Comparison of ENCODE assay signal across 8 cellular contexts in the genomic region with DNA sequence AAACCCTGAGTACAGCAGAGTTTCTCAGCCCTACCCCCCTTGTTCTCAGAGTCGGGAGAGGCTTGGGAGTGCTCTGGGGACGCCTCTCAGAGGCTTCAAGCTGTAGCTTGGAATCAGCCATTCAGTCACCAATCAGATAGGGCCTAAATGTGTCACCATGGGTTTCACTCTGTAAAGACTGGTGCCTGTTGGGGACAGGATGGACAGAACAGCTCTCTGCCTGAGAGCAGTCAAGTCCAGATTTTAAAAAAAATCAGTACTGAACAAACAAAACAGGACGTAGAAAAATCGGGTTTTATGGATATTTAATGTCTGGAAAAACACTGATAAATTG. TPM values are rescaled to one million over a fixed set of nuclear protein-coding genes. Genes with fewer than 3 reads are reported as not detected.
DNase-seq lines count a peak whose midpoint lies in the region; ATAC-seq, FAIRE-seq and TF ChIP-seq lines count a peak whose summit lies in the region.

No MANE protein-coding gene starts in this region.

- peaks cover 4% of the 10 kb centered on the region; the same call in 1 of the 2 replicates for H4K20me1 ChIP-seq in OCI-LY1 (ENCODE audit: insufficient read depth, low read length)
- peaks cover 21 to 31% of the 10 kb centered on the region in 2 experiments for H4K20me1 ChIP-seq in H1 (replicated peaks in 1 of 2; ENCODE audit: control insufficient read depth in 1 of 2, insufficient read depth in 2 of 2, low read length in 2 of 2)

- H3K4me3 Mint-ChIP-seq in CD8-positive, alpha-beta T cell, result peak overlapping the region; percentile 92

- no peaks in the 10 kb centered on the region for H3K27me3 ChIP-seq in CD8-positive, alpha-beta T cell (ENCODE audit: insufficient read depth, low read length)
- H3K27me3 ChIP-seq in OCI-LY1 (ENCODE audit: insufficient read depth, low read length) (no peaks in the 10 kb centered on the region), H1 (replicated peaks in 1 of 4; ENCODE audit: control insufficient read depth in 3 of 4, extremely low read depth in 1 of 4, insufficient read depth in 3 of 4, low read length in 3 of 4) (no peaks in the 10 kb centered on the region), neuronal stem cell (ENCODE audit: control insufficient read depth in 3 of 3, insufficient read depth in 3 of 3, low read depth in 1 of 3, low read length in 3 of 3) (no peaks in the 10 kb centered on the region)

- peak overlapping the region; percentile 97; the same call in 1 of the 2 replicates for H2BK5ac ChIP-seq in H1 (ENCODE audit: low read depth, low read length)
- no peak overlapping the region for H2BK5ac ChIP-seq in neuronal stem cell (ENCODE audit: low read length)

- H2AFZ ChIP-seq in OCI-LY1 (ENCODE audit: low read length) (no peak overlapping the region), H1 (ENCODE audit: low read length) (no peak overlapping the region), neuronal stem cell (ENCODE audit: low read length) (no peak overlapping the region)

- H3K9me3 Mint-ChIP-seq in CD8-positive, alpha-beta T cell, result no peaks in the 10 kb centered on the region

- CTCF ChIA-PET in CD8-positive, alpha-beta T cell (lab: Charles Lee), result interaction anchor here (1.0 to 2.2 kb wide), 2 partner anchors 8 to 282 kb away, joined by 4 to 8 read pairs; no protein-coding TSS in a partner anchor
- CTCF ChIA-PET in H1 (lab: Charles Lee; ENCODE audit: partially characterized antibody), result interaction anchor here (0.5 to 3.5 kb wide), 6 partner anchors 9 to 303 kb away, joined by 3 to 11 read pairs (median 3); no protein-coding TSS in a partner anchor

- no peak overlapping the region for H2BK20ac ChIP-seq in H1 (ENCODE audit: low read length)

- H3K9me2 ChIP-seq in OCI-LY1 (ENCODE audit: low read depth, low read length), result no peaks in the 10 kb centered on the region

- POLR2A ChIA-PET in CD8-positive, alpha-beta T cell (lab: Charles Lee), result interaction anchor here (1.1 kb wide), 1 partner anchor 1156 kb away, joined by 3 read pairs; no protein-coding TSS in a partner anchor
- POLR2A ChIA-PET in H1 (lab: Charles Lee; ENCODE audit: partially characterized antibody), result interaction anchor here (0.6 to 3.5 kb wide), 10 partner anchors 9 to 257 kb away, joined by 3 to 22 read pairs (median 4); no protein-coding TSS in a partner anchor

- intact Hi-C loops in CD8-positive, alpha-beta T cell (cut with DNase I, micrococcal nuclease), result loop anchor here (5.0 to 10.0 kb wide), 6 partner anchors 532 to 1742 kb away; a partner anchor contains a TSS

- peaks cover 34% of the 10 kb centered on the region for H3K4me1 ChIP-seq in CD8-positive, alpha-beta T cell (ENCODE audit: insufficient read depth, low read length)
- H3K4me1 ChIP-seq in OCI-LY1 (ENCODE audit: insufficient read depth, low read length, severe bottlenecking) (peaks cover 15% of the 10 kb centered on the region), H1 (replicated peaks in 1 of 4; ENCODE audit: control insufficient read depth in 3 of 4, insufficient read depth in 4 of 4, low read length in 3 of 4) (peaks cover 7 to 17% (median 9%) of the 10 kb centered on the region in 4 experiments), neuronal stem cell (ENCODE audit: control insufficient read depth in 2 of 2, insufficient read depth in 1 of 2, low read depth in 1 of 2, low read length in 2 of 2) (peaks cover 8 to 9% of the 10 kb centered on the region in 2 donors)

- H3K36me3 ChIP-seq in CD8-positive, alpha-beta T cell (ENCODE audit: insufficient read depth, low read length), result peaks cover 9% of the 10 kb centered on the region
- H3K36me3 ChIP-seq in OCI-LY1 (ENCODE audit: insufficient read depth, low read length), result peaks cover 50% of the 10 kb centered on the region
- H3K36me3 ChIP-seq in H1 (ENCODE audit: control insufficient read depth in 2 of 4, insufficient read depth in 4 of 4, low read length in 3 of 4), result peaks cover 10 to 21% (median 15%) of the 10 kb centered on the region in 4 experiments
- peaks cover 24 to 49% of the 10 kb centered on the region in 2 donors for H3K36me3 ChIP-seq in neuronal stem cell (replicated peaks in 1 of 2; ENCODE audit: control insufficient read depth in 2 of 2, insufficient read depth in 2 of 2, low read length in 2 of 2)

- H3K18ac ChIP-seq in H1 (ENCODE audit: extremely low read depth, low read length) (no peak overlapping the region), neuronal stem cell (ENCODE audit: low read length) (no peak overlapping the region)

- H3K56ac ChIP-seq in H1 (replicated peaks; ENCODE audit: insufficient read length, low read depth, low read length), result no peak overlapping the region

- 69% methylated on average over 4 of the region's 4 CpGs; no CpG with 5 or more reads in 1 of the 2 experiments for WGBS in H1 (ENCODE audit: extremely low coverage in 1 of 2, insufficient coverage in 1 of 2, insufficient read length in 1 of 2, insufficient replicate concordance in 2 of 2, low coverage in 1 of 2, low lambda C conversion rate in 2 of 2, missing lambda C conversion rate in 1 of 2), 2 experiments
- WGBS in neuronal stem cell (ENCODE audit: extremely low coverage in 2 of 2, insufficient read length in 2 of 2, insufficient replicate concordance in 1 of 2), 2 donors, result no CpG with 5 or more reads among the region's 4 CpGs

- no peak for TF ChIP-seq EP300 in H1 (IDR thresholded peaks at IDR 0.05; ENCODE audit: borderline replicate concordance in 1 of 2, low read depth in 2 of 2, low read length in 2 of 2)

- H3K4me3 ChIP-seq in CD8-positive, alpha-beta T cell (ENCODE audit: low read depth, low read length), result peak overlapping the region; percentile 97
- H3K4me3 ChIP-seq in OCI-LY1 (ENCODE audit: low read depth, low read length, poor library complexity, severe bottlenecking), result peak overlapping the region; percentile 98
- H3K4me3 ChIP-seq in H1 (ENCODE audit: extremely low read depth in 1 of 4, insufficient read depth in 2 of 4, low read depth in 3 of 4, low read length in 4 of 4), result peak overlapping the region; percentile 86 to 90 (median 86)
- peak overlapping the region; percentile 95 to 99 for H3K4me3 ChIP-seq in neuronal stem cell (ENCODE audit: low read length in 2 of 2)

- H3K36me3 Mint-ChIP-seq in CD8-positive, alpha-beta T cell, result peaks cover 57% of the 10 kb centered on the region

- H3F3A ChIP-seq in OCI-LY1 (ENCODE audit: insufficient read depth, low read length), result no peaks in the 10 kb centered on the region

- no peak for FAIRE-seq in H1 (lab: Jason Lieb, UNC)

- H4K91ac ChIP-seq in H1 (replicated peaks; ENCODE audit: insufficient read length, low read length) (no peak overlapping the region), neuronal stem cell (ENCODE audit: low read depth, low read length, poor library complexity) (no peak overlapping the region)

- peak overlapping the region; percentile 98 for H3K27ac Mint-ChIP-seq in CD8-positive, alpha-beta T cell

- H2BK12ac ChIP-seq in H1 (ENCODE audit: low read depth, low read length), result 0 out of 2 replicates have a peak overlapping the region, but pooled peaks have one; percentile 32
- H2BK12ac ChIP-seq in neuronal stem cell (ENCODE audit: low read length), result no peak overlapping the region

- H3K4ac ChIP-seq in H1 (replicated peaks; ENCODE audit: insufficient read length, low read depth, low read length) (no peak overlapping the region), neuronal stem cell (ENCODE audit: low read length) (no peak overlapping the region)

- TF ChIP-seq CTCF in CD8-positive, alpha-beta T cell (IDR thresholded peaks at IDR 0.05), result no peak
- TF ChIP-seq CTCF in OCI-LY1 (IDR thresholded peaks at IDR 0.05; ENCODE audit: low read length) (no peak), H1 (IDR thresholded peaks at IDR 0.05; ENCODE audit: control extremely low read depth in 1 of 3, insufficient read depth in 1 of 3, low read depth in 1 of 3, low read length in 3 of 3) (no peak)

- no peak overlapping the region for H3K14ac ChIP-seq in H1 (ENCODE audit: insufficient read length)
- H3K14ac ChIP-seq in neuronal stem cell (ENCODE audit: low read length), result no peak overlapping the region

- peak; percentile 3 for ATAC-seq in CD8-positive, alpha-beta T cell
- ATAC-seq in GM21381 (IDR thresholded peaks at IDR 0.05; ENCODE audit: unreplicated experiment) (no peak), GM18520 (IDR thresholded peaks at IDR 0.05; ENCODE audit: unreplicated experiment) (no peak), HG02678 (IDR thresholded peaks at IDR 0.05; ENCODE audit: unreplicated experiment) (no peak)

- TF ChIP-seq POLR2A in H1 (IDR thresholded peaks at IDR 0.05; ENCODE audit: control extremely low read depth in 1 of 2, low read depth in 2 of 2, low read length in 2 of 2), result no peak

- peaks cover 10% of the 10 kb centered on the region for H3K23me2 ChIP-seq in H1 (ENCODE audit: low read depth, low read length)

- no peak overlapping the region for H4K5ac ChIP-seq in H1 (ENCODE audit: insufficient read length, low read depth, low read length)

- peaks cover 15% of the 10 kb centered on the region for H3K79me2 ChIP-seq in OCI-LY1 (ENCODE audit: insufficient read depth, low read length)
- peaks cover 9 to 39% of the 10 kb centered on the region in 2 experiments for H3K79me2 ChIP-seq in H1 (ENCODE audit: control insufficient read depth in 1 of 2, insufficient read depth in 2 of 2, low read length in 2 of 2)

- H3K79me1 ChIP-seq in H1 (ENCODE audit: low read depth, low read length), result peaks cover 6% of the 10 kb centered on the region; the same call in 1 of the 2 replicates
- H3K79me1 ChIP-seq in neuronal stem cell (ENCODE audit: low read depth, low read length), result peaks cover 21% of the 10 kb centered on the region

- H3K9me3 ChIP-seq in CD8-positive, alpha-beta T cell (ENCODE audit: low read length), result no peaks in the 10 kb centered on the region
- H3K9me3 ChIP-seq in OCI-LY1 (ENCODE audit: low read length) (no peaks in the 10 kb centered on the region), H1 (ENCODE audit: insufficient read depth in 2 of 2, low read depth in 1 of 2, low read length in 1 of 2) (no peaks in the 10 kb centered on the region), neuronal stem cell (replicated peaks in 1 of 2; ENCODE audit: control insufficient read depth in 2 of 2, insufficient read depth in 1 of 2, low read depth in 1 of 2, low read length in 2 of 2) (no peaks in the 10 kb centered on the region)

- H3K23ac ChIP-seq in H1 (ENCODE audit: insufficient read length) (no peak overlapping the region), neuronal stem cell (ENCODE audit: low read depth, low read length, poor library complexity) (no peak overlapping the region)

- DNase-seq in CD8-positive, alpha-beta T cell, result no peak
- DNase-seq in H1 (ENCODE audit: low read depth in 1 of 2, low spot score in 2 of 2), result no peak
- DNase-seq in neuronal stem cell (ENCODE audit: low spot score), result no peak
- DNase-seq in NCI-H526 (lab: John Stamatoyannopoulos, UW), result no peak

- H4K8ac ChIP-seq in H1 (ENCODE audit: extremely low read depth, insufficient read depth, low read length), result no peak overlapping the region
- no peak overlapping the region for H4K8ac ChIP-seq in neuronal stem cell (ENCODE audit: low read depth, low read length)

- peak overlapping the region; percentile 92 for H3K27ac ChIP-seq in CD8-positive, alpha-beta T cell (ENCODE audit: low read depth, low read length)
- no peak overlapping the region for H3K27ac ChIP-seq in OCI-LY1 (ENCODE audit: low read depth, low read length, poor library complexity, severe bottlenecking)
- H3K27ac ChIP-seq in H1 (ENCODE audit: low read depth, low read length), result peak overlapping the region; percentile 19; the same call in 1 of the 2 replicates
- no peak overlapping the region for H3K27ac ChIP-seq in neuronal stem cell (replicated peaks; ENCODE audit: low read length)

- H3K4me2 ChIP-seq in OCI-LY1 (ENCODE audit: low read length) (peak overlapping the region; percentile 99), H1 (ENCODE audit: insufficient read depth in 1 of 2, low read depth in 2 of 2, low read length in 2 of 2) (peak overlapping the region; percentile 70 to 89), neuronal stem cell (ENCODE audit: insufficient read depth, low read length, poor library complexity, severe bottlenecking) (peak overlapping the region; percentile 76)

- H2BK15ac ChIP-seq in H1 (ENCODE audit: low read length) (no peak overlapping the region), neuronal stem cell (ENCODE audit: low read length) (no peak overlapping the region)

- H3K9ac ChIP-seq in OCI-LY1 (ENCODE audit: low read length), result peak overlapping the region; percentile 99
- H3K9ac ChIP-seq in H1 (replicated peaks in 1 of 4; ENCODE audit: extremely low read depth in 1 of 4, low read depth in 3 of 4, low read length in 3 of 4), result peak overlapping the region in 1 of 4 experiments; percentile 59; a peak in 2 of 7 replicates
- H3K9ac ChIP-seq in neuronal stem cell (ENCODE audit: low read depth, low read length, poor library complexity), result peak overlapping the region; percentile 67

- H2AK5ac ChIP-seq in H1 (ENCODE audit: low read depth, low read length), result no peak overlapping the region
- H2AK5ac ChIP-seq in neuronal stem cell (ENCODE audit: low read depth, low read length), result peak overlapping the region; percentile 91

- H3K4me1 Mint-ChIP-seq in CD8-positive, alpha-beta T cell (ENCODE audit: low read depth), result peaks cover 59% of the 10 kb centered on the region

- no peaks in the 10 kb centered on the region for H3K27me3 Mint-ChIP-seq in CD8-positive, alpha-beta T cell (ENCODE audit: low read depth)

- H2BK120ac ChIP-seq in H1 (replicated peaks; ENCODE audit: low read depth, low read length) (no peak overlapping the region), neuronal stem cell (ENCODE audit: low read depth, low read length) (no peak overlapping the region)

- TF ChIP-seq RAD21 in H1 (IDR thresholded peaks at IDR 0.05 in 1 of 2, conservative IDR thresholded peaks at IDR 0.05 in 1 of 2; ENCODE audit: low read depth in 2 of 2, low read length in 2 of 2), result no peak

RNA-seq across cellular contexts. Expression of a gene that starts 1.3 kb away (rescaled TPM):
- total RNA-seq in CD8-positive, alpha-beta T cell, result 10 to 100 TPM; 10.5 to 11.0 TPM
- 43.8 and 43.9 TPM in 2 replicates for total RNA-seq in H1 (2021; fragmentation: NEBNext Ultra II Directional; extraction: Animal tissue kit (Norgen Biotek cat#: 25700))
- 29.0 and 37.4 TPM in 2 replicates for polyA plus RNA-seq in H1 (2011; rRNA removed)
- 40.3 TPM for polyA plus RNA-seq in H1 (2011; cell fraction: cytosol; rRNA removed)
- polyA plus RNA-seq in H1 (2011; cell fraction: nucleus; rRNA removed), result 31.3 TPM
- polyA plus RNA-seq in H1 (2012, experiment 1 of 2), result 34.2 to 40.6 TPM (median 39.4 TPM) in 4 replicates
- polyA plus RNA-seq in H1 (2012, experiment 2 of 2), result 42.8 TPM
- 36.2 TPM for polyA plus RNA-seq in H1 (2013, experiment 1 of 2)
- 35.3 TPM for polyA plus RNA-seq in H1 (2013, experiment 2 of 2)
- polyA minus RNA-seq in H1 (2011; rRNA and poly(A)+ RNA removed), result 33.9 and 44.7 TPM in 2 replicates
- polyA minus RNA-seq in H1 (2011; cell fraction: cytosol; rRNA and poly(A)+ RNA removed), result 25.3 TPM
- polyA minus RNA-seq in H1 (2011; cell fraction: nucleus; rRNA and poly(A)+ RNA removed), result 22.5 TPM
- 18.3 TPM for polyA plus RNA-seq in neuronal stem cell (2013, experiment 1 of 2)
- 18.4 TPM for polyA plus RNA-seq in neuronal stem cell (2013, experiment 2 of 2)

Comparison
In these comparisons a context has a peak if more than half of its experiments do, and no peak if none do; other contexts are left out.
1. H3K27ac ChIP-seq: peak in CD8-positive, alpha-beta T cell (single experiment) and H1 (single experiment); none in OCI-LY1 (single experiment) and neuronal stem cell (single experiment).
2. Peak in every context shown above with its lines, with median percentiles within 50 percentile points of each other: H3K4me3 ChIP-seq and H3K4me2 ChIP-seq.